In the genomic region with DNA sequence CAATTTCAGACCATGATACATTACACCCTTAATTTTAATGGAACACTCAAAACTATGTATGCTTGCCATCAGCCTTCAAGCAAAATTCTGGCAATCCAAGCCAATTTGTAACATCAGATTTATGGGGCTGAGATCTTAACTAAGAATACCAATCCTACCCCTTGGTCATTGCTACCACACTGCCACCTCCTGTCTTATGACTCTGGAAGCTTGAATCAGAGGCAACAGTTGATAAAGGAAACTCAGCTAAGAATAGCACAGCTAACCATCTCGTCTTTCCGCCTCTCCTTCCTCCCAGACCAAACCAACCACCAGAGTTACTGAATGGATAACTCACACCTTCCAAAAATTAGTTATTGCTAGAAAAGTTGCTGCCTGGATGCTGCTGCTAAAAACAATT, we compare ENCODE assay signal across 2 cellular contexts.
TF ChIP-seq lines count a peak whose summit lies in the region.

No MANE protein-coding gene starts in this region.

TF ChIP-seq in HEK293T, 16 proteins besides CTCF, POLR2A, EP300 and RAD21 (continued from another document):
- TF ChIP-seq SUZ12 (IDR thresholded peaks at IDR 0.05) (no peak), SP1 (IDR thresholded peaks at IDR 0.05) (no peak), LEF1 (IDR thresholded peaks at IDR 0.05; ENCODE audit: borderline replicate concordance) (no peak)
TF ChIP-seq in HEK293T: peak in this region for 0.

TF ChIP-seq in HepG2, 621 proteins besides CTCF, POLR2A, EP300 and RAD21 (continued from another document):
- TF ChIP-seq, protein P1, sequence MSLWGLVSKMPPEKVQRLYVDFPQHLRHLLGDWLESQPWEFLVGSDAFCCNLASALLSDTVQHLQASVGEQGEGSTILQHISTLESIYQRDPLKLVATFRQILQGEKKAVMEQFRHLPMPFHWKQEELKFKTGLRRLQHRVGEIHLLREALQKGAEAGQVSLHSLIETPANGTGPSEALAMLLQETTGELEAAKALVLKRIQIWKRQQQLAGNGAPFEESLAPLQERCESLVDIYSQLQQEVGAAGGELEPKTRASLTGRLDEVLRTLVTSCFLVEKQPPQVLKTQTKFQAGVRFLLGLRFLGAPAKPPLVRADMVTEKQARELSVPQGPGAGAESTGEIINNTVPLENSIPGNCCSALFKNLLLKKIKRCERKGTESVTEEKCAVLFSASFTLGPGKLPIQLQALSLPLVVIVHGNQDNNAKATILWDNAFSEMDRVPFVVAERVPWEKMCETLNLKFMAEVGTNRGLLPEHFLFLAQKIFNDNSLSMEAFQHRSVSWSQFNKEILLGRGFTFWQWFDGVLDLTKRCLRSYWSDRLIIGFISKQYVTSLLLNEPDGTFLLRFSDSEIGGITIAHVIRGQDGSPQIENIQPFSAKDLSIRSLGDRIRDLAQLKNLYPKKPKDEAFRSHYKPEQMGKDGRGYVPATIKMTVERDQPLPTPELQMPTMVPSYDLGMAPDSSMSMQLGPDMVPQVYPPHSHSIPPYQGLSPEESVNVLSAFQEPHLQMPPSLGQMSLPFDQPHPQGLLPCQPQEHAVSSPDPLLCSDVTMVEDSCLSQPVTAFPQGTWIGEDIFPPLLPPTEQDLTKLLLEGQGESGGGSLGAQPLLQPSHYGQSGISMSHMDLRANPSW (CRISPR knock-in tag; IDR thresholded peaks at IDR 0.05; ENCODE audit: borderline replicate concordance): no peak
